22 cellular contexts compared by ENCODE assay signal in the genomic region with DNA sequence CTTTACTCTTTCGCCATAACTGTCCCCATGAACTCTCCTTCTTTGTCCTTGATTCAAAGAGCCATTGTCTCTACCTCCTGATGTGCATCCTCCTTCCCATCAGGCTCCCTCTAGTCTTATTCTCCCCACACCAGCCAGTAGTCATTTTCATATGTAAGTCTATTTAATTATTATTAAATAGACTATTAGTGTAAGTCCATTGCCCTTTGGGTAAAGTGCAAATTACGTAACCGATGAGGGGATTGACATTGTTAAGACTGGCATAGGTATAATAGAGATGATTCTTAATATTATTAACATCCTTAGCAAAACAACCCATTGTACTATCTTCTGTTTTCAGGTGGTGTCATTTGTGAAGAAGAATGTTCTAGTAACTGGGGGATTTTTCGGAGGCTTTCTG. TPM values are rescaled to one million over a fixed set of nuclear protein-coding genes. Genes with fewer than 3 reads are reported as not detected.
A peak's percentile ranks its signal among the peaks of the same experiment; 100 is the strongest.
DNase-seq lines count a peak whose midpoint lies in the region; FAIRE-seq and TF ChIP-seq lines count a peak whose summit lies in the region.
"Had no signal": no experiment of that assay in that cellular context is flagged by ENCODE, and none has a peak within 500 bp of the region (broad histone marks: within the 10 kb centered on the region; RNA-seq: fewer than 3 reads in every experiment).

No MANE protein-coding gene starts in this region.

- CTCF ChIA-PET in activated naive CD4-positive, alpha-beta T cell treated with anti-CD3 and anti-CD28 coated beads, Interleukin-2, amount 10 ng/mL, durations not matched to agents 7 days and 5 days (lab: Charles Lee) = no interaction called here
- CTCF ChIA-PET in endothelial cell of umbilical vein (lab: Charles Lee) = no interaction called here

- no peaks in the 10 kb centered on the region for H4K20me1 ChIP-seq in endothelial cell of umbilical vein (replicated peaks; ENCODE audit: control insufficient read depth, extremely low read depth, insufficient read depth, low read length)

- H3K9me3 Mint-ChIP-seq in activated naive CD4-positive, alpha-beta T cell treated with anti-CD3 and anti-CD28 coated beads, Interleukin-2, amount 50 U/mL, for 24 hours = no peaks in the 10 kb centered on the region
- no peaks in the 10 kb centered on the region for H3K9me3 Mint-ChIP-seq in activated naive CD4-positive, alpha-beta T cell treated with anti-CD3 and anti-CD28 coated beads, Interleukin-2, amount 10 ng/mL, durations not matched to agents 7 days and 5 days
- H3K9me3 Mint-ChIP-seq in chondrocyte (ENCODE audit: low read depth) = peaks cover 13% of the 10 kb centered on the region
- H3K9me3 Mint-ChIP-seq: CD4-positive, CD25-positive, alpha-beta regulatory T cell; CD8-positive, alpha-beta T cell had no signal

- H3K4me2 ChIP-seq in endothelial cell of umbilical vein (ENCODE audit: insufficient read depth, low read length) = no peak overlapping the region
- H3K4me2 ChIP-seq: BLaER1 had no signal

- peak overlapping the region; percentile 59 for H3K27ac Mint-ChIP-seq in activated naive CD4-positive, alpha-beta T cell treated with anti-CD3 and anti-CD28 coated beads, Interleukin-2, amount 50 U/mL, for 24 hours
- H3K27ac Mint-ChIP-seq in activated naive CD4-positive, alpha-beta T cell treated with anti-CD3 and anti-CD28 coated beads, Interleukin-2, amount 10 ng/mL, durations not matched to agents 7 days and 5 days = no peak overlapping the region
- no peak overlapping the region for H3K27ac Mint-ChIP-seq in chondrocyte (ENCODE audit: unreplicated experiment)

- peaks cover 11% of the 10 kb centered on the region for H3K4me1 ChIP-seq in endothelial cell of umbilical vein (ENCODE audit: control insufficient read depth, extremely low read depth, insufficient read depth, low read length)
- peaks cover 9% of the 10 kb centered on the region for H3K4me1 ChIP-seq in effector memory CD4-positive, alpha-beta T cell (ENCODE audit: control insufficient read depth, insufficient read depth, low read length, poor library complexity, severe bottlenecking)
- H3K4me1 ChIP-seq: BLaER1, Caco-2 had no signal

- no peak overlapping the region for H3K9ac ChIP-seq in endothelial cell of umbilical vein (replicated peaks; ENCODE audit: extremely low read depth, insufficient read depth, low read length)
- H3K9ac ChIP-seq: BLaER1, GM23248 had no signal

- POLR2A ChIA-PET in endothelial cell of umbilical vein (lab: Charles Lee) = no interaction called here

- no peak for TF ChIP-seq CTCF in endothelial cell of umbilical vein (IDR thresholded peaks at IDR 0.05; ENCODE audit: extremely low read depth in 1 of 2, insufficient read depth in 1 of 2, low read depth in 1 of 2, low read length in 2 of 2)
- no peak for TF ChIP-seq CTCF in chondrocyte (IDR thresholded peaks at IDR 0.05)

- no peaks in the 10 kb centered on the region for H3K79me2 ChIP-seq in endothelial cell of umbilical vein (ENCODE audit: control insufficient read depth, insufficient read depth, low read length)

- no TSS peak for BruUV-seq in endothelial cell of umbilical vein (replicated peaks; lab: Mats Ljungman, UMichigan)

- H3K4me3 Mint-ChIP-seq in activated naive CD4-positive, alpha-beta T cell treated with anti-CD3 and anti-CD28 coated beads, Interleukin-2, amount 50 U/mL, for 24 hours = no peak overlapping the region
- no peak overlapping the region for H3K4me3 Mint-ChIP-seq in activated naive CD4-positive, alpha-beta T cell treated with anti-CD3 and anti-CD28 coated beads, Interleukin-2, amount 10 ng/mL, durations not matched to agents 7 days and 5 days
- H3K4me3 Mint-ChIP-seq in chondrocyte (ENCODE audit: unreplicated experiment) = no peak overlapping the region
- H3K4me3 Mint-ChIP-seq: B cell; CD4-positive, CD25-positive, alpha-beta regulatory T cell; CD8-positive, alpha-beta T cell had no signal

- peaks cover 9% of the 10 kb centered on the region for H3K36me3 Mint-ChIP-seq in activated naive CD4-positive, alpha-beta T cell treated with anti-CD3 and anti-CD28 coated beads, Interleukin-2, amount 50 U/mL, for 24 hours
- peaks cover 19% of the 10 kb centered on the region for H3K36me3 Mint-ChIP-seq in activated naive CD4-positive, alpha-beta T cell treated with anti-CD3 and anti-CD28 coated beads, Interleukin-2, amount 10 ng/mL, durations not matched to agents 7 days and 5 days
- H3K36me3 Mint-ChIP-seq in chondrocyte (ENCODE audit: low read depth) = peaks cover 4% of the 10 kb centered on the region

- H2AFZ ChIP-seq in endothelial cell of umbilical vein (ENCODE audit: low read depth, low read length) = no peak overlapping the region
- H2AFZ ChIP-seq: GM23248 had no signal

- H3K27ac ChIP-seq in endothelial cell of umbilical vein (ENCODE audit: insufficient read depth, low read depth, low read length) = no peak overlapping the region
- H3K27ac ChIP-seq in effector memory CD4-positive, alpha-beta T cell (ENCODE audit: insufficient read depth, low read length, poor library complexity, severe bottlenecking) = no peak overlapping the region
- H3K27ac ChIP-seq: 22Rv1, BLaER1, C4-2B, GM23248 had no signal

- no peaks in the 10 kb centered on the region for H3K27me3 Mint-ChIP-seq in activated naive CD4-positive, alpha-beta T cell treated with anti-CD3 and anti-CD28 coated beads, Interleukin-2, amount 50 U/mL, for 24 hours
- H3K27me3 Mint-ChIP-seq in activated naive CD4-positive, alpha-beta T cell treated with anti-CD3 and anti-CD28 coated beads, Interleukin-2, amount 10 ng/mL, durations not matched to agents 7 days and 5 days = no peaks in the 10 kb centered on the region
- H3K27me3 Mint-ChIP-seq in chondrocyte (ENCODE audit: low read depth) = no peaks in the 10 kb centered on the region
- H3K27me3 Mint-ChIP-seq: B cell; CD4-positive, CD25-positive, alpha-beta regulatory T cell had no signal

- dilution Hi-C loops in endothelial cell of umbilical vein (cut with MboI; ENCODE audit: extremely low pct_ligation_motif_present, low sequenced_read_pairs) = no loop called here

- H3K9me3 ChIP-seq in endothelial cell of umbilical vein (replicated peaks; ENCODE audit: control insufficient read depth, insufficient read depth, low read length) = no peaks in the 10 kb centered on the region
- H3K9me3 ChIP-seq in effector memory CD4-positive, alpha-beta T cell (ENCODE audit: control insufficient read depth, low read length) = no peaks in the 10 kb centered on the region
- H3K9me3 ChIP-seq: BLaER1, Caco-2 had no signal

- H3K4me3 ChIP-seq in endothelial cell of umbilical vein (replicated peaks in 1 of 3; ENCODE audit: insufficient read depth in 1 of 3, low read depth in 1 of 3, low read length in 3 of 3) = no peak overlapping the region
- H3K4me3 ChIP-seq in effector memory CD4-positive, alpha-beta T cell (ENCODE audit: insufficient read depth, low read depth, low read length, poor library complexity, severe bottlenecking) = no peak overlapping the region
- H3K4me3 ChIP-seq: BLaER1, GM12878, GM23248 had no signal

- no peak for DNase-seq in activated naive CD4-positive, alpha-beta T cell treated with anti-CD3 and anti-CD28 coated beads, Interleukin-2, amount 10 ng/mL, durations not matched to agents 7 days and 5 days
- DNase-seq in endothelial cell of umbilical vein (ENCODE audit: low read depth, low spot score) = no peak
- peak; percentile 36 for DNase-seq in pons (ENCODE audit: low spot score)
- no peak for DNase-seq in effector memory CD4-positive, alpha-beta T cell
- no peak for DNase-seq in chondrocyte (ENCODE audit: low spot score)
- DNase-seq: Caco-2; CD4-positive, CD25-positive, alpha-beta regulatory T cell; CD8-positive, alpha-beta T cell; DMS153; DND-41; GM23248; H7; HCEC 1CT had no signal

- peak; percentile 65 for FAIRE-seq in endothelial cell of umbilical vein (lab: Jason Lieb, UNC)
- FAIRE-seq: A204.1, GM12878, GM19239, H1 had no signal

- H3K9me1 ChIP-seq in endothelial cell of umbilical vein (replicated peaks; ENCODE audit: control insufficient read depth, extremely low read depth, insufficient read depth, low read length) = no peaks in the 10 kb centered on the region

- no peaks in the 10 kb centered on the region for H3K27me3 ChIP-seq in endothelial cell of umbilical vein (ENCODE audit: control insufficient read depth in 2 of 2, insufficient read depth in 2 of 2, low read length in 2 of 2)
- no peaks in the 10 kb centered on the region for H3K27me3 ChIP-seq in effector memory CD4-positive, alpha-beta T cell (replicated peaks; ENCODE audit: control insufficient read depth, insufficient read depth, low read length, poor library complexity, severe bottlenecking)

- H3K36me3 ChIP-seq in endothelial cell of umbilical vein (ENCODE audit: control insufficient read depth in 2 of 2, extremely low read depth in 1 of 2, insufficient read depth in 2 of 2, low read length in 2 of 2) = no peaks in the 10 kb centered on the region
- H3K36me3 ChIP-seq in effector memory CD4-positive, alpha-beta T cell (ENCODE audit: control insufficient read depth, insufficient read depth, low read length) = peaks cover 4% of the 10 kb centered on the region

- intact Hi-C loops in endothelial cell of umbilical vein (cut with micrococcal nuclease) = no loop called here

- peaks cover 60% of the 10 kb centered on the region for H3K4me1 Mint-ChIP-seq in activated naive CD4-positive, alpha-beta T cell treated with anti-CD3 and anti-CD28 coated beads, Interleukin-2, amount 50 U/mL, for 24 hours
- peaks cover 44% of the 10 kb centered on the region for H3K4me1 Mint-ChIP-seq in activated naive CD4-positive, alpha-beta T cell treated with anti-CD3 and anti-CD28 coated beads, Interleukin-2, amount 10 ng/mL, durations not matched to agents 7 days and 5 days
- H3K4me1 Mint-ChIP-seq in chondrocyte (ENCODE audit: low read depth) = peaks cover 9% of the 10 kb centered on the region

- TF ChIP-seq POLR2A in endothelial cell of umbilical vein (IDR thresholded peaks at IDR 0.05; ENCODE audit: low read depth, low read length) = no peak

RNA-seq across cellular contexts. Expression of a gene that starts 16.7 kb away (rescaled TPM):
- total RNA-seq in endothelial cell of umbilical vein = 3.2 and 4.3 TPM in 2 replicates
- 6.7 and 8.2 TPM in 2 replicates for polyA plus RNA-seq in endothelial cell of umbilical vein
- 9.2 and 10.7 TPM in 2 replicates for polyA plus RNA-seq in endothelial cell of umbilical vein (2011; cell fraction: cytosol; rRNA removed)
- polyA plus RNA-seq in endothelial cell of umbilical vein (2011; cell fraction: nucleus; rRNA removed) = 5.9 and 7.1 TPM in 2 replicates
- 4.0 and 5.1 TPM in 2 replicates for polyA plus RNA-seq in endothelial cell of umbilical vein (2012)
- polyA minus RNA-seq in endothelial cell of umbilical vein = 0.87 and 1.7 TPM in 2 replicates
- 1.6 TPM for polyA minus RNA-seq in endothelial cell of umbilical vein (2011; cell fraction: cytosol; rRNA and poly(A)+ RNA removed)
- 0.67 and 0.91 TPM in 2 replicates for polyA minus RNA-seq in endothelial cell of umbilical vein (2011; cell fraction: nucleus; rRNA and poly(A)+ RNA removed)
- total RNA-seq in chondrocyte = 6.7 to 8.0 TPM (median 7.7 TPM) in 3 replicates

RNA-seq across cellular contexts. Expression of a gene that starts 16.7 kb away (rescaled TPM):
- 15.8 and 15.9 TPM in 2 replicates for total RNA-seq in endothelial cell of umbilical vein
- polyA plus RNA-seq in endothelial cell of umbilical vein = 1.8 and 3.1 TPM in 2 replicates
- polyA plus RNA-seq in endothelial cell of umbilical vein (2011; cell fraction: cytosol; rRNA removed) = 0.85 and 1.9 TPM in 2 replicates
- polyA plus RNA-seq in endothelial cell of umbilical vein (2011; cell fraction: nucleus; rRNA removed) = 11.1 and 13.4 TPM in 2 replicates
- 15.3 and 24.6 TPM in 2 replicates for polyA plus RNA-seq in endothelial cell of umbilical vein (2012)
- polyA minus RNA-seq in endothelial cell of umbilical vein = 1.5 and 2.2 TPM in 2 replicates
- polyA minus RNA-seq in endothelial cell of umbilical vein (2011; cell fraction: cytosol; rRNA and poly(A)+ RNA removed) = 10.4 TPM
- polyA minus RNA-seq in endothelial cell of umbilical vein (2011; cell fraction: nucleus; rRNA and poly(A)+ RNA removed) = 3.1 and 5.4 TPM in 2 replicates
- 13.5 to 20.7 TPM (median 18.6 TPM) in 3 replicates for total RNA-seq in chondrocyte

RNA-seq across cellular contexts. Expression of a gene that starts 17.1 kb away (rescaled TPM):
- total RNA-seq in endothelial cell of umbilical vein (23.9 and 25.5 TPM in 2 replicates), chondrocyte (14.2 to 17.2 TPM (median 15.8 TPM) in 3 replicates)
- polyA plus RNA-seq in endothelial cell of umbilical vein = 9.7 and 12.4 TPM in 2 replicates
- 14.9 and 15.6 TPM in 2 replicates for polyA plus RNA-seq in endothelial cell of umbilical vein (2011; cell fraction: cytosol; rRNA removed)
- polyA plus RNA-seq in endothelial cell of umbilical vein (2011; cell fraction: nucleus; rRNA removed) = 8.1 and 12.5 TPM in 2 replicates
- 20.6 and 29.2 TPM in 2 replicates for polyA plus RNA-seq in endothelial cell of umbilical vein (2012)
- polyA minus RNA-seq in endothelial cell of umbilical vein = 20.7 and 28.9 TPM in 2 replicates
- polyA minus RNA-seq in endothelial cell of umbilical vein (2011; cell fraction: cytosol; rRNA and poly(A)+ RNA removed) = 30.3 TPM
- polyA minus RNA-seq in endothelial cell of umbilical vein (2011; cell fraction: nucleus; rRNA and poly(A)+ RNA removed) = 12.2 and 12.6 TPM in 2 replicates

RNA-seq across cellular contexts. Expression of a gene that starts 27.6 kb away (rescaled TPM):
- 53.3 TPM in 2 replicates for total RNA-seq in endothelial cell of umbilical vein
- 65.6 and 80.8 TPM in 2 replicates for polyA plus RNA-seq in endothelial cell of umbilical vein
- 71.1 and 87.6 TPM in 2 replicates for polyA plus RNA-seq in endothelial cell of umbilical vein (2011; cell fraction: cytosol; rRNA removed)
- 34.6 and 36.1 TPM in 2 replicates for polyA plus RNA-seq in endothelial cell of umbilical vein (2011; cell fraction: nucleus; rRNA removed)
- polyA plus RNA-seq in endothelial cell of umbilical vein (2012) = 68.5 and 75.6 TPM in 2 replicates
- 28.9 and 47.9 TPM in 2 replicates for polyA minus RNA-seq in endothelial cell of umbilical vein
- 23.7 TPM for polyA minus RNA-seq in endothelial cell of umbilical vein (2011; cell fraction: cytosol; rRNA and poly(A)+ RNA removed)
- polyA minus RNA-seq in endothelial cell of umbilical vein (2011; cell fraction: nucleus; rRNA and poly(A)+ RNA removed) = 17.1 and 21.3 TPM in 2 replicates
- 36.9 to 51.7 TPM (median 44.2 TPM) in 3 replicates for total RNA-seq in chondrocyte

RNA-seq across cellular contexts. Expression of a gene that starts 31.7 kb away (rescaled TPM):
- total RNA-seq in endothelial cell of umbilical vein (0.67 and 1.1 TPM in 2 replicates), chondrocyte (3.5 to 5.1 TPM (median 3.6 TPM) in 3 replicates)
- 0.53 and 0.62 TPM in 2 replicates for polyA plus RNA-seq in endothelial cell of umbilical vein
- 0.56 and 0.80 TPM in 2 replicates for polyA plus RNA-seq in endothelial cell of umbilical vein (2011; cell fraction: cytosol; rRNA removed)
- 0.36 and 0.55 TPM in 2 replicates for polyA plus RNA-seq in endothelial cell of umbilical vein (2011; cell fraction: nucleus; rRNA removed)
- polyA plus RNA-seq in endothelial cell of umbilical vein (2012) = 0.40 and 0.79 TPM in 2 replicates
- 1.0 and 1.2 TPM in 2 replicates for polyA minus RNA-seq in endothelial cell of umbilical vein
- polyA minus RNA-seq in endothelial cell of umbilical vein (2011; cell fraction: cytosol; rRNA and poly(A)+ RNA removed) = 1.4 TPM
- 0.72 and 1.5 TPM in 2 replicates for polyA minus RNA-seq in endothelial cell of umbilical vein (2011; cell fraction: nucleus; rRNA and poly(A)+ RNA removed)
